ENCODE assay signal across 8 cellular contexts in genomic region chr11:6705905-6706535, GRCh38. TPM values are rescaled to one million over a fixed set of nuclear protein-coding genes. Genes with fewer than 3 reads are reported as not detected.
A peak's percentile ranks its signal among the peaks of the same experiment; 100 is the strongest.
DNase-seq lines count a peak whose midpoint lies in the region; ATAC-seq, FAIRE-seq and TF ChIP-seq lines count a peak whose summit lies in the region.

No MANE protein-coding gene starts in this region.

- H3K9ac ChIP-seq in keratinocyte (ENCODE audit: control insufficient read depth, extremely low read depth, insufficient read depth, low read length), result no peak overlapping the region

- peak; percentile 68 to 76; a peak in 5 of 6 replicates for ATAC-seq in A549
- no peak for ATAC-seq in HG03039 (IDR thresholded peaks at IDR 0.05; ENCODE audit: unreplicated experiment)

- WGBS in A549 (ENCODE audit: missing lambda C conversion rate), result 28% methylated on average over 7 of the region's 7 CpGs

- H3K9me1 ChIP-seq in keratinocyte (ENCODE audit: control insufficient read depth, extremely low read depth, insufficient read depth, low read length), result no peaks in the 10 kb centered on the region

- H3K27me3 ChIP-seq in bronchial epithelial cell (ENCODE audit: control insufficient read depth, insufficient read depth, low read length) (no peaks in the 10 kb centered on the region), keratinocyte (ENCODE audit: control insufficient read depth, extremely low read depth, insufficient read depth, low read length) (no peaks in the 10 kb centered on the region)

- peak; percentile 39 to 45 for DNase-seq in A549 (ENCODE audit: low read depth in 1 of 2, low spot score in 1 of 2)
- peak; percentile 78 for DNase-seq in GM03348 (ENCODE audit: low spot score)
- peak; percentile 39 for DNase-seq in HuH-7 (ENCODE audit: low spot score)
- DNase-seq in SKM-1 (lab: John Stamatoyannopoulos, UW; ENCODE audit: unreplicated experiment), result peak; percentile 39
- DNase-seq in bronchial epithelial cell (ENCODE audit: low read depth), result peak; percentile 44
- DNase-seq in keratinocyte (ENCODE audit: low read depth, low spot score), result no peak
- peak in 2 of 3 experiments; percentile 22 to 25 for DNase-seq in stimulated activated CD4-positive, alpha-beta T cell treated with anti-CD3 and anti-CD28 coated beads, TNF-alpha, amount 100 ng/mL, for 24 hours (ENCODE audit: low read depth in 3 of 3)

- no peaks in the 10 kb centered on the region for H4K20me1 ChIP-seq in keratinocyte (ENCODE audit: control insufficient read depth, extremely low read depth, insufficient read depth, low read length)

- no peak for TF ChIP-seq EP300 in A549 (IDR thresholded peaks at IDR 0.05)

- dilution Hi-C loops in keratinocyte (cut with MboI; ENCODE audit: extremely low pct_ligation_motif_present, low sequenced_read_pairs), result no loop called here

- peak; percentile 60 to 62 for TF ChIP-seq RAD21 in A549 (conservative IDR thresholded peaks at IDR 0.05 in 1 of 2, IDR thresholded peaks at IDR 0.05 in 1 of 2)

- no peak overlapping the region for H3K27ac ChIP-seq in A549
- no peak overlapping the region for H3K27ac ChIP-seq in keratinocyte (ENCODE audit: control insufficient read depth, insufficient read depth, low read length)

- H3K4me2 ChIP-seq in A549, result peak overlapping the region; percentile 41; the same call in 2 of the 3 replicates
- H3K4me2 ChIP-seq in keratinocyte (ENCODE audit: control insufficient read depth, extremely low read depth, insufficient read depth, low read depth, low read length), result no peak overlapping the region

- no peak overlapping the region for H2AFZ ChIP-seq in keratinocyte (ENCODE audit: control insufficient read depth, low read length)

- H3K9me3 ChIP-seq in A549, result no peaks in the 10 kb centered on the region
- H3K9me3 ChIP-seq in keratinocyte (ENCODE audit: control insufficient read depth, low read depth, low read length), result no peaks in the 10 kb centered on the region

- no peaks in the 10 kb centered on the region for H3K79me2 ChIP-seq in keratinocyte (ENCODE audit: control insufficient read depth, insufficient read depth, low read length)

- H3K36me3 ChIP-seq in bronchial epithelial cell (ENCODE audit: control insufficient read depth, insufficient read depth, low read length) (no peaks in the 10 kb centered on the region), keratinocyte (ENCODE audit: control insufficient read depth in 2 of 2, extremely low read depth in 1 of 2, insufficient read depth in 2 of 2, low read length in 2 of 2) (no peaks in the 10 kb centered on the region)

- POLR2A ChIA-PET in A549 (lab: Yijun Ruan, JAX), result no interaction called here

- TF ChIP-seq CTCF in A549 (IDR thresholded peaks at IDR 0.05), result peak; percentile 76
- TF ChIP-seq CTCF in bronchial epithelial cell (IDR thresholded peaks at IDR 0.05; ENCODE audit: insufficient read depth, low read length, severe bottlenecking), result peak; percentile 74
- peak; percentile 41 to 79 (median 77) for TF ChIP-seq CTCF in keratinocyte (optimal IDR thresholded peaks at IDR 0.05 in 1 of 3, IDR thresholded peaks at IDR 0.05 in 1 of 3, conservative IDR thresholded peaks at IDR 0.05 in 1 of 3; ENCODE audit: extremely low read depth in 1 of 3, insufficient read depth in 2 of 3, low read length in 3 of 3)

- FAIRE-seq in A549 (lab: Jason Lieb, UNC) (peak; percentile 93), bronchial epithelial cell (lab: Jason Lieb, UNC) (no peak), keratinocyte (lab: Jason Lieb, UNC) (peak; percentile 53)

- H3K4me1 ChIP-seq in A549 (no peaks in the 10 kb centered on the region), keratinocyte (ENCODE audit: control insufficient read depth, extremely low read depth, insufficient read depth, low read length) (no peaks in the 10 kb centered on the region)

- H3K4me3 ChIP-seq in A549 (no peak overlapping the region), bronchial epithelial cell (ENCODE audit: low read depth, low read length) (no peak overlapping the region), keratinocyte (ENCODE audit: control insufficient read depth in 2 of 3, extremely low read depth in 1 of 3, insufficient read depth in 2 of 3, low read depth in 1 of 3, low read length in 3 of 3) (no peak overlapping the region)

- no peak for TF ChIP-seq POLR2A in A549 (IDR thresholded peaks at IDR 0.05; ENCODE audit: low read length)

- CTCF ChIA-PET in A549 (lab: Yijun Ruan, JAX), result interaction anchor here (0.6 to 4.3 kb wide), 41 partner anchors 8 to 683 kb away, joined by 3 to 38 read pairs (median 4); partner anchors contain the start of genes ILK and RRP8

TF ChIP-seq in A549, 52 proteins besides CTCF, POLR2A, EP300 and RAD21:
- TF ChIP-seq ZFP36 (IDR thresholded peaks at IDR 0.05; ENCODE audit: borderline replicate concordance, partially characterized antibody) (no peak), CBX8 (IDR thresholded peaks at IDR 0.05) (no peak), CHD4 (IDR thresholded peaks at IDR 0.05; ENCODE audit: borderline replicate concordance) (no peak), CEBPB (IDR thresholded peaks at IDR 0.05) (peak; percentile 48 to 64; a peak in 3 of 4 replicates), HEYL (CRISPR knock-in tag; IDR thresholded peaks at IDR 0.05) (no peak), FOSL2 (IDR thresholded peaks at IDR 0.05) (no peak), FOSL2 (CRISPR knock-in tag; IDR thresholded peaks at IDR 0.05) (no peak), SREBF2 (IDR thresholded peaks at IDR 0.05) (no peak), PHF8 (IDR thresholded peaks at IDR 0.05; ENCODE audit: borderline replicate concordance, low read depth) (no peak), POLR2AphosphoS2 (conservative IDR thresholded peaks at IDR 0.05; ENCODE audit: low read length) (no peak), CBX2 (IDR thresholded peaks at IDR 0.05; ENCODE audit: borderline replicate concordance, low read depth) (no peak), MAFK (IDR thresholded peaks at IDR 0.05; ENCODE audit: partially characterized antibody) (no peak), HMGXB4 (CRISPR knock-in tag; IDR thresholded peaks at IDR 0.05; ENCODE audit: borderline replicate concordance) (no peak), SMC3 (IDR thresholded peaks at IDR 0.05) (peak; percentile 61), TFCP2L1 (CRISPR knock-in tag; IDR thresholded peaks at IDR 0.05) (no peak)

RNA-seq across cellular contexts. Expression of gene MRPL17, which starts 22.9 kb away (rescaled TPM):
- polyA plus RNA-seq in A549 (2011; rRNA removed) (96.8 and 107 TPM in 2 replicates), A549 (2017; fragmentation: RNase III; extraction: RNeasy Plus Mini Kit Qiagen cat#74134 plus additional on column Dnase treatment) (127 to 132 TPM (median 128 TPM) in 3 replicates), keratinocyte (52.1 to 96.3 TPM (median 81.0 TPM) in 3 replicates)
- polyA plus RNA-seq in A549 (2012; cell fraction: cytosol; rRNA removed), result 101 and 115 TPM in 2 replicates
- 57.5 and 58.2 TPM in 2 replicates for polyA plus RNA-seq in A549 (2012; cell fraction: nucleus; rRNA removed)
- polyA minus RNA-seq in A549 (2011; rRNA and poly(A)+ RNA removed), result 51.0 and 66.0 TPM in 2 replicates
- 44.5 and 63.7 TPM in 2 replicates for total RNA-seq in bronchial epithelial cell
- 32.6 TPM for polyA plus RNA-seq in keratinocyte (2011; ENCODE audit: low read depth)
- 50.8 and 55.3 TPM in 2 replicates for polyA plus RNA-seq in keratinocyte (2011; cell fraction: cytosol; rRNA removed)
- 27.6 and 33.9 TPM in 2 replicates for polyA plus RNA-seq in keratinocyte (2011; cell fraction: nucleus; rRNA removed)
- polyA plus RNA-seq in keratinocyte (2012; ENCODE audit: low replicate concordance), result 32.7 and 67.5 TPM in 2 replicates
- 14.9 to 28.1 TPM (median 24.6 TPM) in 3 replicates for polyA minus RNA-seq in keratinocyte
- 57.7 TPM for polyA minus RNA-seq in keratinocyte (2011; cell fraction: cytosol; rRNA and poly(A)+ RNA removed)
- 9.2 and 18.5 TPM in 2 replicates for polyA minus RNA-seq in keratinocyte (2011; cell fraction: nucleus; rRNA and poly(A)+ RNA removed)

RNA-seq across cellular contexts. Expression of gene DCHS1, which starts 50.4 kb away (rescaled TPM):
- 0.06 and 0.08 TPM in 2 replicates for polyA plus RNA-seq in A549 (2011; rRNA removed)
- polyA plus RNA-seq in A549 (2012; cell fraction: cytosol; rRNA removed), result 0.07 and 0.10 TPM in 2 replicates
- 0.28 and 0.35 TPM in 2 replicates for polyA plus RNA-seq in A549 (2012; cell fraction: nucleus; rRNA removed)
- 0.04 to 0.07 TPM (median 0.06 TPM) in 3 replicates for polyA plus RNA-seq in A549 (2017; fragmentation: RNase III; extraction: RNeasy Plus Mini Kit Qiagen cat#74134 plus additional on column Dnase treatment)
- 0.12 and 0.24 TPM in 2 replicates for polyA minus RNA-seq in A549 (2011; rRNA and poly(A)+ RNA removed)
- total RNA-seq in bronchial epithelial cell, result 0.26 TPM in 2 replicates
- polyA plus RNA-seq in keratinocyte, result 0.03 to 0.05 TPM (median 0.03 TPM) in 3 replicates
- 0.05 TPM for polyA plus RNA-seq in keratinocyte (2011; ENCODE audit: low read depth)
- 0.01 TPM in 2 replicates for polyA plus RNA-seq in keratinocyte (2011; cell fraction: cytosol; rRNA removed)
- polyA plus RNA-seq in keratinocyte (2011; cell fraction: nucleus; rRNA removed), result 0.19 and 0.20 TPM in 2 replicates
- 0.06 and 0.10 TPM in 2 replicates for polyA plus RNA-seq in keratinocyte (2012; ENCODE audit: low replicate concordance)
- polyA minus RNA-seq in keratinocyte, result 0.13 to 0.26 TPM (median 0.16 TPM) in 3 replicates
- not detected for polyA minus RNA-seq in keratinocyte (2011; cell fraction: cytosol; rRNA and poly(A)+ RNA removed)
- 0.21 and 0.47 TPM in 2 replicates for polyA minus RNA-seq in keratinocyte (2011; cell fraction: nucleus; rRNA and poly(A)+ RNA removed)
